In genomic region chr17:57554826-57555635, GRCh38 we compare ENCODE assay signal across 19 cellular contexts.
DNase-seq lines count a peak whose midpoint lies in the region; ATAC-seq and TF ChIP-seq lines count a peak whose summit lies in the region.
"Had no signal": no experiment of that assay in that cellular context is flagged by ENCODE, and none has a peak within 500 bp of the region (broad histone marks: within the 10 kb centered on the region; RNA-seq: fewer than 3 reads in every experiment).

No MANE protein-coding gene starts in this region.

- no peaks in the 10 kb centered on the region for H3K36me3 Mint-ChIP-seq in GM23338 (ENCODE audit: low read depth)
- H3K36me3 Mint-ChIP-seq: natural killer cell treated with Interleukin-12 subunit alpha and Interleukin-12 subunit beta and Interleukin-15 and Interleukin-18, amount 100 ng/mL, for 72 hours had no signal

- peaks cover 68% of the 10 kb centered on the region for H3K4me1 Mint-ChIP-seq in GM23338

- H4K20me1 ChIP-seq in GM23338 (replicated peaks; ENCODE audit: insufficient read depth) (peaks cover 4% of the 10 kb centered on the region; the same call in 1 of the 2 replicates), OCI-LY7 (ENCODE audit: insufficient read depth, low read length) (no peaks in the 10 kb centered on the region)

- POLR2A ChIA-PET in OCI-LY7 (lab: Charles Lee), result interaction anchor here (1.0 to 6.1 kb wide), 5 partner anchors 49 to 197 kb away, joined by 3 to 38 read pairs (median 4); no protein-coding TSS in a partner anchor

- H3K4me3 Mint-ChIP-seq in GM23338, result no peak overlapping the region
- H3K4me3 Mint-ChIP-seq: CD8-positive, alpha-beta memory T cell; natural killer cell treated with Interleukin-12 subunit alpha and Interleukin-12 subunit beta and Interleukin-15 and Interleukin-18, amount 100 ng/mL, for 72 hours had no signal

- H3K9me3 Mint-ChIP-seq in GM23338, result no peaks in the 10 kb centered on the region
- H3K9me3 Mint-ChIP-seq: CD8-positive, alpha-beta memory T cell; natural killer cell treated with Interleukin-12 subunit alpha and Interleukin-12 subunit beta and Interleukin-15 and Interleukin-18, amount 100 ng/mL, for 72 hours had no signal

- no peak overlapping the region for H3K9ac ChIP-seq in parathyroid adenoma

- H3K4me1 ChIP-seq in GM23338 (ENCODE audit: insufficient read depth) (peaks cover 63% of the 10 kb centered on the region), OCI-LY7 (ENCODE audit: insufficient read depth, low read length, poor library complexity, severe bottlenecking) (peaks cover 93% of the 10 kb centered on the region), parathyroid adenoma (peaks cover 80% of the 10 kb centered on the region), uterus (no peaks in the 10 kb centered on the region)

- H3K36me3 ChIP-seq in GM23338 (ENCODE audit: insufficient read depth), result no peaks in the 10 kb centered on the region
- H3K36me3 ChIP-seq in OCI-LY7 (ENCODE audit: insufficient read depth, low read length), result peaks cover 16% of the 10 kb centered on the region; the same call in 1 of the 2 replicates
- H3K36me3 ChIP-seq in parathyroid adenoma (ENCODE audit: control insufficient read depth, insufficient read depth, low read length), result no peaks in the 10 kb centered on the region
- H3K36me3 ChIP-seq in uterus, result no peaks in the 10 kb centered on the region
- H3K36me3 ChIP-seq: gastroesophageal sphincter, MG63, suprapubic skin had no signal

- H3K9me3 ChIP-seq in OCI-LY7 (ENCODE audit: low read length) (no peaks in the 10 kb centered on the region), parathyroid adenoma (ENCODE audit: control insufficient read depth, low read length) (no peaks in the 10 kb centered on the region), uterus (no peaks in the 10 kb centered on the region)
- H3K9me3 ChIP-seq: gastroesophageal sphincter, MG63, suprapubic skin had no signal

- TF ChIP-seq CTCF in GM23338 (conservative IDR thresholded peaks at IDR 0.05; ENCODE audit: low read depth in 2 of 2) (no peak), OCI-LY7 (conservative IDR thresholded peaks at IDR 0.05; ENCODE audit: low read length) (no peak), parathyroid adenoma (IDR thresholded peaks at IDR 0.05) (no peak), uterus (IDR thresholded peaks at IDR 0.05) (no peak)

- DNase-seq in GM23338 (ENCODE audit: low spot score) (peak; percentile 27), OCI-LY7 (ENCODE audit: low spot score) (no peak), globus pallidus (ENCODE audit: low spot score) (peak; percentile 74), uterus (no peak), SW480 (ENCODE audit: low spot score) (no peak)
- DNase-seq: activated CD4-positive, alpha-beta T cell treated with anti-CD3 and anti-CD28 coated beads for 48 hours; CD8-positive, alpha-beta memory T cell; HCEC 1CT; kidney; MG63; NCI-H345; T-helper 1 cell had no signal

- H3K27ac ChIP-seq in GM23338 (ENCODE audit: low read depth) (peak overlapping the region; percentile 60; the same call in 1 of the 2 replicates), OCI-LY7 (ENCODE audit: low read depth, low read length, poor library complexity, severe bottlenecking) (peak overlapping the region; percentile 99), parathyroid adenoma (peak overlapping the region; percentile 98), uterus (no peak overlapping the region)
- H3K27ac ChIP-seq: gastroesophageal sphincter, suprapubic skin had no signal

- H3K4me3 ChIP-seq in GM23338 (no peak overlapping the region), OCI-LY7 (ENCODE audit: low read depth, low read length, poor library complexity, severe bottlenecking) (no peak overlapping the region), parathyroid adenoma (ENCODE audit: low read depth, low read length) (no peak overlapping the region), uterus (no peak overlapping the region)
- H3K4me3 ChIP-seq: gastroesophageal sphincter, MG63, suprapubic skin had no signal

- no peaks in the 10 kb centered on the region for H3F3A ChIP-seq in GM23338 (replicated peaks; ENCODE audit: low read depth)

- no peaks in the 10 kb centered on the region for H3K27me3 ChIP-seq in GM23338 (ENCODE audit: insufficient read depth)
- no peaks in the 10 kb centered on the region for H3K27me3 ChIP-seq in parathyroid adenoma (ENCODE audit: control insufficient read depth, insufficient read depth, low read length)
- no peaks in the 10 kb centered on the region for H3K27me3 ChIP-seq in uterus
- H3K27me3 ChIP-seq: gastroesophageal sphincter, suprapubic skin had no signal

- CTCF ChIA-PET in OCI-LY7 (lab: Charles Lee; ENCODE audit: unreplicated experiment), result no interaction called here

- peaks cover 8% of the 10 kb centered on the region for H3K27me3 Mint-ChIP-seq in GM23338 (ENCODE audit: insufficient read depth, low read depth, poor library complexity)
- H3K27me3 Mint-ChIP-seq: CD8-positive, alpha-beta memory T cell had no signal

- intact Hi-C loops in OCI-LY7 (cut with micrococcal nuclease; ENCODE audit: unreplicated experiment) (loop anchor here (5.0 to 10.0 kb wide), 3 partner anchors 182 to 777 kb away; partner anchors contain the start of gene SRSF1), uterus (cut with DNase I; ENCODE audit: low total_unique reads) (no loop called here)

- no peak for TF ChIP-seq POLR2A in uterus (IDR thresholded peaks at IDR 0.05)

- ATAC-seq in GM23338 (no peak), HG03159 (IDR thresholded peaks at IDR 0.05; ENCODE audit: unreplicated experiment) (no peak), HG03175 (IDR thresholded peaks at IDR 0.05; ENCODE audit: unreplicated experiment) (no peak)
- ATAC-seq: gastroesophageal sphincter; natural killer cell treated with Interleukin-12 subunit alpha and Interleukin-12 subunit beta and Interleukin-15 and Interleukin-18, amount 100 ng/mL, for 72 hours; PC-3 had no signal

- H3K79me2 ChIP-seq in GM23338 (replicated peaks; ENCODE audit: insufficient read depth) (peaks cover 3% of the 10 kb centered on the region; the same call in 1 of the 2 replicates), OCI-LY7 (ENCODE audit: insufficient read depth, low read depth, low read length) (peaks cover 24% of the 10 kb centered on the region; the same call in 1 of the 2 replicates), parathyroid adenoma (peaks cover 29% of the 10 kb centered on the region)

- H3K9me2 ChIP-seq in GM23338 (ENCODE audit: insufficient read depth), result no peaks in the 10 kb centered on the region
- no peaks in the 10 kb centered on the region for H3K9me2 ChIP-seq in OCI-LY7 (ENCODE audit: insufficient read depth, low read length)

- H2AFZ ChIP-seq in GM23338, result no peak overlapping the region
- H2AFZ ChIP-seq in OCI-LY7 (ENCODE audit: low read length), result no peak overlapping the region; the same call in 1 of the 2 replicates
- no peak overlapping the region for H2AFZ ChIP-seq in parathyroid adenoma

- BruUV-seq in OCI-LY7 (replicated peaks; lab: Mats Ljungman, UMichigan), result no TSS peak

- peak overlapping the region; percentile 69 for H3K4me2 ChIP-seq in GM23338
- peak overlapping the region; percentile 90 for H3K4me2 ChIP-seq in OCI-LY7 (ENCODE audit: low read length)
- H3K4me2 ChIP-seq in parathyroid adenoma (ENCODE audit: low read length), result peak overlapping the region; percentile 39

- peak overlapping the region; percentile 70; the same call in 1 of the 2 replicates for H3K27ac Mint-ChIP-seq in GM23338
- H3K27ac Mint-ChIP-seq: natural killer cell treated with Interleukin-12 subunit alpha and Interleukin-12 subunit beta and Interleukin-15 and Interleukin-18, amount 100 ng/mL, for 72 hours had no signal

TF ChIP-seq in GM23338, 12 proteins besides CTCF, POLR2A, EP300 and RAD21 (continues in another document):
- TF ChIP-seq ZNF331 (CRISPR knock-in tag; IDR thresholded peaks at IDR 0.05; ENCODE audit: low read depth), result no peak

Comparison
In these comparisons a context has a peak if more than half of its experiments do, and no peak if none do; other contexts are left out.
1. DNase-seq: peak in GM23338 (single experiment) and globus pallidus (single experiment); none in OCI-LY7 (single experiment), uterus (0 of 2) and SW480 (single experiment).
2. H3K27ac ChIP-seq: peak in GM23338 (single experiment), OCI-LY7 (single experiment) and parathyroid adenoma (single experiment); none in uterus (0 of 2).
3. H3K4me2 ChIP-seq: peak in every context shown above with its lines; median percentile 90 in OCI-LY7; 69 in GM23338; 39 in parathyroid adenoma.